In genomic region chr4:83153312-83153915, GRCh38 we compare ENCODE assay signal across 28 cellular contexts. TPM values are rescaled to one million over a fixed set of nuclear protein-coding genes. Genes with fewer than 3 reads are reported as not detected.
DNase-seq lines count a peak whose midpoint lies in the region; ATAC-seq, FAIRE-seq and TF ChIP-seq lines count a peak whose summit lies in the region.
"Had no signal": no experiment of that assay in that cellular context is flagged by ENCODE, and none has a peak within 500 bp of the region (broad histone marks: within the 10 kb centered on the region; RNA-seq: fewer than 3 reads in every experiment).

No MANE protein-coding gene starts in this region.

- no peak for TF ChIP-seq POLR2A in endothelial cell of umbilical vein (IDR thresholded peaks at IDR 0.05; ENCODE audit: low read depth, low read length)

- H3K9me3 Mint-ChIP-seq in stimulated activated memory B cell treated with anti-CD40 and anti-IgM and Interleukin-4, amounts not matched to agents 10 μg/mL and 1 μg/mL and 100 μg/mL, for 72 hours = no peaks in the 10 kb centered on the region
- peaks cover 0 to 3% (median 0%) of the 10 kb centered on the region in 5 donors for H3K9me3 Mint-ChIP-seq in CD8-positive, alpha-beta memory T cell
- H3K9me3 Mint-ChIP-seq: activated naive CD4-positive, alpha-beta T cell treated with anti-CD3 and anti-CD28 coated beads for 36 hours; natural killer cell had no signal

- BruUV-seq in endothelial cell of umbilical vein (replicated peaks; lab: Mats Ljungman, UMichigan) = no TSS peak

- H3K9me3 ChIP-seq in SK-N-SH (no peaks in the 10 kb centered on the region), MM.1S (replicated peaks; ENCODE audit: insufficient read depth, low read length) (no peaks in the 10 kb centered on the region), endothelial cell of umbilical vein (replicated peaks; ENCODE audit: control insufficient read depth, insufficient read depth, low read length) (no peaks in the 10 kb centered on the region)
- no peaks in the 10 kb centered on the region for H3K9me3 ChIP-seq in CD8-positive, alpha-beta memory T cell (ENCODE audit: low read length)
- H3K9me3 ChIP-seq: gastroesophageal sphincter, upper lobe of left lung had no signal

- intact Hi-C loops in endothelial cell of umbilical vein (cut with micrococcal nuclease) = no loop called here

- dilution Hi-C loops in endothelial cell of umbilical vein (cut with MboI; ENCODE audit: extremely low pct_ligation_motif_present, low sequenced_read_pairs) = loop anchor here (5.0 kb wide), 1 partner anchor 59 kb away; no protein-coding TSS in a partner anchor

- no peak for TF ChIP-seq EP300 in SK-N-SH (IDR thresholded peaks at IDR 0.05; ENCODE audit: borderline replicate concordance in 1 of 2, low read depth in 1 of 2, low read length in 1 of 2)

- H3F3A ChIP-seq in SK-N-SH (replicated peaks; ENCODE audit: insufficient read depth) (no peaks in the 10 kb centered on the region), MM.1S (ENCODE audit: insufficient read depth, low read length) (no peaks in the 10 kb centered on the region)

- no peak overlapping the region for H3K4me3 Mint-ChIP-seq in stimulated activated memory B cell treated with anti-CD40 and anti-IgM and Interleukin-4, amounts not matched to agents 10 μg/mL and 1 μg/mL and 100 μg/mL, for 72 hours
- no peak overlapping the region for H3K4me3 Mint-ChIP-seq in CD8-positive, alpha-beta memory T cell
- H3K4me3 Mint-ChIP-seq: activated naive CD4-positive, alpha-beta T cell treated with anti-CD3 and anti-CD28 coated beads for 36 hours; natural killer cell; T-helper 1 cell treated with Interleukin-12 subunit alpha and Interleukin-12 subunit beta and Interleukin-4 antibody, amounts not matched to agents 30 μg/mL and 1 μg/mL, for 36 hours had no signal

- H3K27ac ChIP-seq in SK-N-SH (ENCODE audit: low read depth in 2 of 2, low read length in 1 of 2) (no peak overlapping the region), MM.1S (ENCODE audit: low read length) (peak overlapping the region; percentile 19; the same call in 1 of the 2 replicates), endothelial cell of umbilical vein (ENCODE audit: insufficient read depth, low read depth, low read length) (peak overlapping the region; percentile 61)
- no peak overlapping the region for H3K27ac ChIP-seq in CD8-positive, alpha-beta memory T cell (ENCODE audit: low read depth, low read length)
- H3K27ac ChIP-seq: 22Rv1, brain microvascular endothelial cell, C4-2B, gastroesophageal sphincter, psoas muscle, SK-N-MC, upper lobe of left lung had no signal

- H4K20me1 ChIP-seq in SK-N-SH (ENCODE audit: insufficient read depth) (no peaks in the 10 kb centered on the region), MM.1S (ENCODE audit: insufficient read depth, low read length) (no peaks in the 10 kb centered on the region), endothelial cell of umbilical vein (replicated peaks; ENCODE audit: control insufficient read depth, extremely low read depth, insufficient read depth, low read length) (no peaks in the 10 kb centered on the region)

- POLR2A ChIA-PET in SK-N-SH (lab: Yijun Ruan, JAX) (no interaction called here), endothelial cell of umbilical vein (lab: Charles Lee) (no interaction called here)
- POLR2A ChIA-PET in CD8-positive, alpha-beta memory T cell (lab: Charles Lee) = no interaction called here

- H3K4me2 ChIP-seq in SK-N-SH (no peak overlapping the region), MM.1S (ENCODE audit: low read depth, low read length) (peak overlapping the region; percentile 12; the same call in 1 of the 2 replicates), endothelial cell of umbilical vein (ENCODE audit: insufficient read depth, low read length) (no peak overlapping the region)

- TF ChIP-seq RAD21 in SK-N-SH (IDR thresholded peaks at IDR 0.05; ENCODE audit: low read length) = no peak

- H3K4me1 ChIP-seq in SK-N-SH (ENCODE audit: control insufficient read depth in 1 of 2, insufficient read depth in 2 of 2, low read depth in 1 of 2, low read length in 1 of 2) = no peaks in the 10 kb centered on the region
- H3K4me1 ChIP-seq in MM.1S (ENCODE audit: low read length) = peaks cover 11% of the 10 kb centered on the region; the same call in 1 of the 2 replicates
- peaks cover 38% of the 10 kb centered on the region for H3K4me1 ChIP-seq in endothelial cell of umbilical vein (ENCODE audit: control insufficient read depth, extremely low read depth, insufficient read depth, low read length)
- H3K4me1 ChIP-seq in CD8-positive, alpha-beta memory T cell (ENCODE audit: insufficient read depth, low read length) = peaks cover 7% of the 10 kb centered on the region
- H3K4me1 ChIP-seq: gastroesophageal sphincter, psoas muscle had no signal

- H3K27me3 ChIP-seq in SK-N-SH (ENCODE audit: insufficient read depth) (no peaks in the 10 kb centered on the region), MM.1S (replicated peaks; ENCODE audit: insufficient read depth, low read length) (no peaks in the 10 kb centered on the region), endothelial cell of umbilical vein (ENCODE audit: control insufficient read depth in 2 of 2, insufficient read depth in 2 of 2, low read length in 2 of 2) (no peaks in the 10 kb centered on the region)
- H3K27me3 ChIP-seq in CD8-positive, alpha-beta memory T cell (ENCODE audit: insufficient read depth, low read length, poor library complexity, severe bottlenecking) = no peaks in the 10 kb centered on the region
- H3K27me3 ChIP-seq: brain microvascular endothelial cell, gastroesophageal sphincter, upper lobe of left lung had no signal

- TF ChIP-seq CTCF in SK-N-SH (IDR thresholded peaks at IDR 0.05) (no peak), MM.1S (IDR thresholded peaks at IDR 0.05; ENCODE audit: low read length) (no peak), endothelial cell of umbilical vein (IDR thresholded peaks at IDR 0.05; ENCODE audit: extremely low read depth in 1 of 2, insufficient read depth in 1 of 2, low read depth in 1 of 2, low read length in 2 of 2) (no peak)

- H3K36me3 ChIP-seq in SK-N-SH (replicated peaks in 1 of 2; ENCODE audit: control insufficient read depth in 1 of 2, insufficient read depth in 2 of 2, low read length in 1 of 2) = no peaks in the 10 kb centered on the region
- H3K36me3 ChIP-seq in MM.1S (replicated peaks; ENCODE audit: insufficient read depth, low read length) = no peaks in the 10 kb centered on the region
- H3K36me3 ChIP-seq in endothelial cell of umbilical vein (ENCODE audit: control insufficient read depth in 2 of 2, extremely low read depth in 1 of 2, insufficient read depth in 2 of 2, low read length in 2 of 2) = no peaks in the 10 kb centered on the region
- no peaks in the 10 kb centered on the region for H3K36me3 ChIP-seq in CD8-positive, alpha-beta memory T cell (ENCODE audit: insufficient read depth, low read length)
- H3K36me3 ChIP-seq: brain microvascular endothelial cell, gastroesophageal sphincter, upper lobe of left lung had no signal

- H3K9me1 ChIP-seq in endothelial cell of umbilical vein (replicated peaks; ENCODE audit: control insufficient read depth, extremely low read depth, insufficient read depth, low read length) = no peaks in the 10 kb centered on the region

- no peak overlapping the region for H3K4me3 ChIP-seq in SK-N-SH (ENCODE audit: low read depth in 2 of 2, low read length in 1 of 2)
- no peak overlapping the region for H3K4me3 ChIP-seq in MM.1S (ENCODE audit: low read length)
- no peak overlapping the region for H3K4me3 ChIP-seq in endothelial cell of umbilical vein (replicated peaks in 1 of 3; ENCODE audit: insufficient read depth in 1 of 3, low read depth in 1 of 3, low read length in 3 of 3)
- H3K4me3 ChIP-seq in CD8-positive, alpha-beta memory T cell (ENCODE audit: low read length) = no peak overlapping the region
- H3K4me3 ChIP-seq: gastroesophageal sphincter, psoas muscle, SK-N-MC, upper lobe of left lung had no signal

- H3K36me3 Mint-ChIP-seq in stimulated activated memory B cell treated with anti-CD40 and anti-IgM and Interleukin-4, amounts not matched to agents 10 μg/mL and 1 μg/mL and 100 μg/mL, for 72 hours = no peaks in the 10 kb centered on the region
- H3K36me3 Mint-ChIP-seq in CD8-positive, alpha-beta memory T cell = peaks cover 0 to 10% (median 2%) of the 10 kb centered on the region in 3 donors
- H3K36me3 Mint-ChIP-seq: natural killer cell had no signal

- H3K27me3 Mint-ChIP-seq in stimulated activated memory B cell treated with anti-CD40 and anti-IgM and Interleukin-4, amounts not matched to agents 10 μg/mL and 1 μg/mL and 100 μg/mL, for 72 hours = no peaks in the 10 kb centered on the region
- H3K27me3 Mint-ChIP-seq in CD8-positive, alpha-beta memory T cell = peaks cover 3% of the 10 kb centered on the region in 2 donors

- no peaks in the 10 kb centered on the region for H3K9me2 ChIP-seq in SK-N-SH
- H3K9me2 ChIP-seq in MM.1S (replicated peaks; ENCODE audit: insufficient read depth, low read length) = no peaks in the 10 kb centered on the region

- H3K9ac ChIP-seq in SK-N-SH (no peak overlapping the region), MM.1S (ENCODE audit: low read length) (no peak overlapping the region), endothelial cell of umbilical vein (replicated peaks; ENCODE audit: extremely low read depth, insufficient read depth, low read length) (no peak overlapping the region)

- CTCF ChIA-PET in SK-N-SH (lab: Yijun Ruan, JAX) = no interaction called here
- CTCF ChIA-PET in endothelial cell of umbilical vein (lab: Charles Lee) = interaction anchor here (0.8 to 1.3 kb wide), 3 partner anchors 10 to 79 kb away, joined by 3 to 4 read pairs (median 3); no protein-coding TSS in a partner anchor
- CTCF ChIA-PET in CD8-positive, alpha-beta memory T cell (lab: Charles Lee) = interaction anchor here (1.0 to 1.3 kb wide), 2 partner anchors 79 to 113 kb away, joined by 3 to 5 read pairs; no protein-coding TSS in a partner anchor

- ATAC-seq in SK-N-SH treated with all-trans-retinoic acid at 6 μM for 48 hours = no peak
- ATAC-seq in stimulated activated memory B cell treated with anti-CD40 and anti-IgM and Interleukin-4, amounts not matched to agents 10 μg/mL and 1 μg/mL and 100 μg/mL, for 72 hours = no peak
- ATAC-seq: activated CD4-positive, CD25-positive, alpha-beta regulatory T cell treated with anti-CD3 and anti-CD28 coated beads, Interleukin-2, amount 50 U/mL, for 24 hours; gastroesophageal sphincter; natural killer cell; psoas muscle had no signal

- no peaks in the 10 kb centered on the region for H3K79me2 ChIP-seq in SK-N-SH (ENCODE audit: insufficient read depth)
- no peaks in the 10 kb centered on the region for H3K79me2 ChIP-seq in MM.1S (ENCODE audit: low read length)
- no peaks in the 10 kb centered on the region for H3K79me2 ChIP-seq in endothelial cell of umbilical vein (ENCODE audit: control insufficient read depth, insufficient read depth, low read length)

- 50% methylated on average over 5 of the region's 5 CpGs for WGBS in SK-N-SH (ENCODE audit: low lambda C conversion rate)

- peak overlapping the region; percentile 4 for H3K27ac Mint-ChIP-seq in stimulated activated memory B cell treated with anti-CD40 and anti-IgM and Interleukin-4, amounts not matched to agents 10 μg/mL and 1 μg/mL and 100 μg/mL, for 72 hours
- no peak overlapping the region for H3K27ac Mint-ChIP-seq in CD8-positive, alpha-beta memory T cell
- H3K27ac Mint-ChIP-seq: activated naive CD4-positive, alpha-beta T cell treated with anti-CD3 and anti-CD28 coated beads for 36 hours; natural killer cell; T-helper 1 cell treated with Interleukin-12 subunit alpha and Interleukin-12 subunit beta and Interleukin-4 antibody, amounts not matched to agents 30 μg/mL and 1 μg/mL, for 36 hours had no signal

- H2AFZ ChIP-seq in SK-N-SH (ENCODE audit: low read depth) (peak overlapping the region; percentile 48; the same call in 1 of the 2 replicates), MM.1S (ENCODE audit: low read length) (no peak overlapping the region), endothelial cell of umbilical vein (ENCODE audit: low read depth, low read length) (no peak overlapping the region)

- peaks cover 28% of the 10 kb centered on the region for H3K4me1 Mint-ChIP-seq in stimulated activated memory B cell treated with anti-CD40 and anti-IgM and Interleukin-4, amounts not matched to agents 10 μg/mL and 1 μg/mL and 100 μg/mL, for 72 hours
- H3K4me1 Mint-ChIP-seq in CD8-positive, alpha-beta memory T cell = peaks cover 9 to 25% (median 11%) of the 10 kb centered on the region in 3 donors

- no peak for DNase-seq in SK-N-SH
- DNase-seq in MM.1S = no peak
- peak; percentile 7 for DNase-seq in endothelial cell of umbilical vein (ENCODE audit: low read depth, low spot score)
- DNase-seq in CD8-positive, alpha-beta memory T cell = no peak
- no peak for DNase-seq in NCI-H1417 treated with DMSO at 0.1 percent for 48 hours (lab: John Stamatoyannopoulos, UW)
- DNase-seq in cerebellar cortex (ENCODE audit: low spot score) = no peak
- DNase-seq: activated CD4-positive, alpha-beta T cell treated with anti-CD3 and anti-CD28 coated beads, Interleukin-2, amount 50 U/mL, for 48 hours; activated naive CD4-positive, alpha-beta T cell treated with anti-CD3 and anti-CD28 coated beads for 36 hours; amniotic stem cell; brain microvascular endothelial cell; H7; natural killer cell; NCI-H187; NCI-H510A treated with DMSO at 0.1 percent for 48 hours; occipital lobe; psoas muscle; stimulated activated CD4-positive, alpha-beta T cell treated with anti-CD3 and anti-CD28 coated beads, Interleukin-15, amount 100 ng/mL, for 24 hours; stimulated activated CD4-positive, alpha-beta T cell treated with anti-CD3 and anti-CD28 coated beads, Interleukin-4, amount 100 ng/mL, for 4 hours; upper lobe of left lung had no signal

- peak; percentile 40 for FAIRE-seq in endothelial cell of umbilical vein (lab: Jason Lieb, UNC)
- FAIRE-seq: TTC549 had no signal

RNA-seq across cellular contexts. Expression of gene PLAC8, which starts 38.9 kb away (rescaled TPM):
- 11.2 and 11.3 TPM in 2 replicates for polyA plus RNA-seq in SK-N-SH (2012; rRNA removed)
- polyA plus RNA-seq in SK-N-SH (2012; cell fraction: cytosol; rRNA removed) = 10.4 and 16.1 TPM in 2 replicates
- polyA plus RNA-seq in SK-N-SH (2012; cell fraction: nucleus; rRNA removed) = 2.6 and 6.1 TPM in 2 replicates
- total RNA-seq in endothelial cell of umbilical vein = 5.7 and 12.1 TPM in 2 replicates
- polyA plus RNA-seq in endothelial cell of umbilical vein = 4.1 and 4.9 TPM in 2 replicates
- 3.9 and 4.1 TPM in 2 replicates for polyA plus RNA-seq in endothelial cell of umbilical vein (2011; cell fraction: cytosol; rRNA removed)
- 1.9 and 2.1 TPM in 2 replicates for polyA plus RNA-seq in endothelial cell of umbilical vein (2011; cell fraction: nucleus; rRNA removed)
- 8.0 and 14.5 TPM in 2 replicates for polyA plus RNA-seq in endothelial cell of umbilical vein (2012)
- polyA minus RNA-seq in endothelial cell of umbilical vein = 3.0 and 5.9 TPM in 2 replicates
- 8.1 TPM for polyA minus RNA-seq in endothelial cell of umbilical vein (2011; cell fraction: cytosol; rRNA and poly(A)+ RNA removed)
- polyA minus RNA-seq in endothelial cell of umbilical vein (2011; cell fraction: nucleus; rRNA and poly(A)+ RNA removed) = 1.2 and 1.3 TPM in 2 replicates
- total RNA-seq in CD8-positive, alpha-beta memory T cell = 10 to 100 TPM; 17.8 to 19.7 TPM
- polyA plus RNA-seq in CD8-positive, alpha-beta memory T cell = 550 TPM

Comparison
In these comparisons a context has a peak if more than half of its experiments do, and no peak if none do; other contexts are left out.
1. H3K27ac ChIP-seq: peak in MM.1S (single experiment) and endothelial cell of umbilical vein (single experiment); none in SK-N-SH (0 of 2) and CD8-positive, alpha-beta memory T cell (single experiment).
2. RNA of gene PLAC8, which starts 38.9 kb away (polyA plus RNA-seq): 550 TPM in CD8-positive, alpha-beta memory T cell (single experiment); 2.6 to 16.1 TPM in SK-N-SH and 1.9 to 14.5 TPM in endothelial cell of umbilical vein; every median in the first group is over 10 times any median in the second.